In the genomic region with DNA sequence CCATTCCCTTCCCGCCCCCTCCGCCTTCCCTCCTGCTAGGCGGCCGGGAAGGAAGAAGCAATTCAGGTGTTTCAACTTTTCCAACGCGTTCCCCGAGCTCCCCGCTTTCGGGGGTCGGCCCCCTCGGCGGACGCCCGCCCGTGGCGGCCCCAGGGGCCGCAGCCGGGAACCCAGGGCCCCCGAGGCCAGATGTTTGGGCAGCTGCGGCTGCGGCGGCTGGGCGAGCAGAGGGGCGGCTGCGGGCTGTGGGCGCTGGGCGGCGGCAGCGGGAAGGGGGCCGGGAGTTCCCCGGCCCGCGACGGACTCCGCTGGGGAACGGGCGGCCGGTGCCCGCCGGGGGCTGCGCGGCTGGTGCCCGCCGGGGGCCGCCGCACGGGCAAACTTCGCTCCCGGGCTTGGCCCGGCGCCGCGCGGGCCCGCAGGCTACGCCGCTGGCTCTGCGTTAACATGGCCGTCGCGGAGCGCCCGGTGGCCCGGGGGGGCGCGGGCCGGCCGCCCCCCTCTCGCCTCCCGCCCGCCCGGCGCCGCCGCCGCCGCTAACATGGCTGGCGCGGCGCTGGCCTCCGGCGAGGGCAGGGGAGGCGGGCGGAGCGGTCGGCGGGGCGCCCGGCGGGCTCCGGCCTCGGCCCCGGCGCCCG, we compare ENCODE assay signal across 8 cellular contexts. TPM values are rescaled to one million over a fixed set of nuclear protein-coding genes. Genes with fewer than 3 reads are reported as not detected.
DNase-seq lines count a peak whose midpoint lies in the region; ATAC-seq and TF ChIP-seq lines count a peak whose summit lies in the region.

No MANE protein-coding gene starts in this region.

- H3K4me3 ChIP-seq in GM12875 (ENCODE audit: low read depth, low read length) (peak overlapping the region; percentile 62), retinal pigment epithelial cell (ENCODE audit: low read length) (peak overlapping the region; percentile 44)

- no peak for TF ChIP-seq CTCF in GM12875 (IDR thresholded peaks at IDR 0.05; ENCODE audit: borderline replicate concordance, insufficient read depth, low read depth, low read length)
- TF ChIP-seq CTCF in retinal pigment epithelial cell (conservative IDR thresholded peaks at IDR 0.05; ENCODE audit: low read depth, low read length), result no peak

- ATAC-seq in GM21576 (IDR thresholded peaks at IDR 0.05; ENCODE audit: unreplicated experiment) (peak; percentile 22), sciatic nerve (no peak)

- H3K27ac ChIP-seq in KOPT-K1 (ENCODE audit: low read depth, low read length, poor library complexity, severe bottlenecking) (peak overlapping the region; percentile 75), epithelial cell of prostate (peak overlapping the region; percentile 67)

- H3K9me3 ChIP-seq in KOPT-K1 (ENCODE audit: insufficient read depth, low read length, poor library complexity, severe bottlenecking), result no peaks in the 10 kb centered on the region

- peaks cover 33% of the 10 kb centered on the region for H3K36me3 ChIP-seq in KOPT-K1 (ENCODE audit: insufficient read depth, low read length)

- intact Hi-C loops in sciatic nerve (cut with DNase I), result no loop called here

- DNase-seq in epithelial cell of prostate (ENCODE audit: low read depth, low spot score), result no peak
- DNase-seq in retinal pigment epithelial cell (ENCODE audit: low read depth), result no peak
- DNase-seq in RKO (ENCODE audit: low spot score), result no peak
- no peak for DNase-seq in NCI-H2081 (lab: John Stamatoyannopoulos, UW)
- no peak for DNase-seq in sciatic nerve (ENCODE audit: low spot score)

RNA-seq across cellular contexts. Expression of a gene that starts 0.5 kb away (rescaled TPM):
- total RNA-seq in sciatic nerve, result 28.4 TPM
